2 cellular contexts compared by ENCODE assay signal in the genomic region with DNA sequence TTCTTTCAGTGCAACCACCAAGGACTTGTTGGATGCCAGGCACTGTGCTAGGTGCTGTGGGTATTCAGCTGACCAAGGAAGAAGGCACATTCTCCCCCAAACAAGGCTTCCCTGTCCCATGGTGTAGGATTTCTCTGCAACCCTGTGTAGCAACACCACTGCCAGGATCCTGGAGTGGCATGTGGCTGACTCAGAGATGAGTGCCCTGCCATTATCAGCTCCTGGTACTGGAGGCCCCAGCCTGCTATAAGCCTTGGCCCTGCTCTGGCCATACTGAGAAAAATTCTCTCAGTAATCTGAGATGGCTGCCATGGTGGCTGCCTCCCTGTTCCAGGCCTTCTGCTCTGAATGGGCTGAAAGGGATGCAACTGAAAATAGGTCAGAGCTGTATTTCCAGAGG.
TF ChIP-seq lines count a peak whose summit lies in the region.

No MANE protein-coding gene starts in this region.

TF ChIP-seq in IMR-90, 13 proteins besides CTCF, POLR2A, EP300 and RAD21:
- TF ChIP-seq, protein P1, sequence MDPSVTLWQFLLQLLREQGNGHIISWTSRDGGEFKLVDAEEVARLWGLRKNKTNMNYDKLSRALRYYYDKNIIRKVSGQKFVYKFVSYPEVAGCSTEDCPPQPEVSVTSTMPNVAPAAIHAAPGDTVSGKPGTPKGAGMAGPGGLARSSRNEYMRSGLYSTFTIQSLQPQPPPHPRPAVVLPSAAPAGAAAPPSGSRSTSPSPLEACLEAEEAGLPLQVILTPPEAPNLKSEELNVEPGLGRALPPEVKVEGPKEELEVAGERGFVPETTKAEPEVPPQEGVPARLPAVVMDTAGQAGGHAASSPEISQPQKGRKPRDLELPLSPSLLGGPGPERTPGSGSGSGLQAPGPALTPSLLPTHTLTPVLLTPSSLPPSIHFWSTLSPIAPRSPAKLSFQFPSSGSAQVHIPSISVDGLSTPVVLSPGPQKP (IDR thresholded peaks at IDR 0.05; ENCODE audit: borderline replicate concordance, low read depth, low read length), result no peak
- peak; percentile 74 for TF ChIP-seq CEBPB (IDR thresholded peaks at IDR 0.05; ENCODE audit: low read depth, low read length)
- TF ChIP-seq, protein P2, sequence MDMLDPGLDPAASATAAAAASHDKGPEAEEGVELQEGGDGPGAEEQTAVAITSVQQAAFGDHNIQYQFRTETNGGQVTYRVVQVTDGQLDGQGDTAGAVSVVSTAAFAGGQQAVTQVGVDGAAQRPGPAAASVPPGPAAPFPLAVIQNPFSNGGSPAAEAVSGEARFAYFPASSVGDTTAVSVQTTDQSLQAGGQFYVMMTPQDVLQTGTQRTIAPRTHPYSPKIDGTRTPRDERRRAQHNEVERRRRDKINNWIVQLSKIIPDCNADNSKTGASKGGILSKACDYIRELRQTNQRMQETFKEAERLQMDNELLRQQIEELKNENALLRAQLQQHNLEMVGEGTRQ (IDR thresholded peaks at IDR 0.05; ENCODE audit: low read depth, low read length), result no peak
- no peak for TF ChIP-seq MXI1 (IDR thresholded peaks at IDR 0.05; ENCODE audit: borderline replicate concordance, low read depth, low read length)

TF ChIP-seq in WTC11, 78 proteins besides CTCF, POLR2A, EP300 and RAD21:
- TF ChIP-seq, protein P3, sequence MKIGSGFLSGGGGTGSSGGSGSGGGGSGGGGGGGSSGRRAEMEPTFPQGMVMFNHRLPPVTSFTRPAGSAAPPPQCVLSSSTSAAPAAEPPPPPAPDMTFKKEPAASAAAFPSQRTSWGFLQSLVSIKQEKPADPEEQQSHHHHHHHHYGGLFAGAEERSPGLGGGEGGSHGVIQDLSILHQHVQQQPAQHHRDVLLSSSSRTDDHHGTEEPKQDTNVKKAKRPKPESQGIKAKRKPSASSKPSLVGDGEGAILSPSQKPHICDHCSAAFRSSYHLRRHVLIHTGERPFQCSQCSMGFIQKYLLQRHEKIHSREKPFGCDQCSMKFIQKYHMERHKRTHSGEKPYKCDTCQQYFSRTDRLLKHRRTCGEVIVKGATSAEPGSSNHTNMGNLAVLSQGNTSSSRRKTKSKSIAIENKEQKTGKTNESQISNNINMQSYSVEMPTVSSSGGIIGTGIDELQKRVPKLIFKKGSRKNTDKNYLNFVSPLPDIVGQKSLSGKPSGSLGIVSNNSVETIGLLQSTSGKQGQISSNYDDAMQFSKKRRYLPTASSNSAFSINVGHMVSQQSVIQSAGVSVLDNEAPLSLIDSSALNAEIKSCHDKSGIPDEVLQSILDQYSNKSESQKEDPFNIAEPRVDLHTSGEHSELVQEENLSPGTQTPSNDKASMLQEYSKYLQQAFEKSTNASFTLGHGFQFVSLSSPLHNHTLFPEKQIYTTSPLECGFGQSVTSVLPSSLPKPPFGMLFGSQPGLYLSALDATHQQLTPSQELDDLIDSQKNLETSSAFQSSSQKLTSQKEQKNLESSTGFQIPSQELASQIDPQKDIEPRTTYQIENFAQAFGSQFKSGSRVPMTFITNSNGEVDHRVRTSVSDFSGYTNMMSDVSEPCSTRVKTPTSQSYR (CRISPR knock-in tag; IDR thresholded peaks at IDR 0.05), result no peak
- TF ChIP-seq, protein P4, sequence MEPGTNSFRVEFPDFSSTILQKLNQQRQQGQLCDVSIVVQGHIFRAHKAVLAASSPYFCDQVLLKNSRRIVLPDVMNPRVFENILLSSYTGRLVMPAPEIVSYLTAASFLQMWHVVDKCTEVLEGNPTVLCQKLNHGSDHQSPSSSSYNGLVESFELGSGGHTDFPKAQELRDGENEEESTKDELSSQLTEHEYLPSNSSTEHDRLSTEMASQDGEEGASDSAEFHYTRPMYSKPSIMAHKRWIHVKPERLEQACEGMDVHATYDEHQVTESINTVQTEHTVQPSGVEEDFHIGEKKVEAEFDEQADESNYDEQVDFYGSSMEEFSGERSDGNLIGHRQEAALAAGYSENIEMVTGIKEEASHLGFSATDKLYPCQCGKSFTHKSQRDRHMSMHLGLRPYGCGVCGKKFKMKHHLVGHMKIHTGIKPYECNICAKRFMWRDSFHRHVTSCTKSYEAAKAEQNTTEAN (CRISPR knock-in tag; IDR thresholded peaks at IDR 0.05), result no peak
- TF ChIP-seq TP53 (CRISPR knock-in tag; IDR thresholded peaks at IDR 0.05) (no peak), ZNF121 (CRISPR knock-in tag; IDR thresholded peaks at IDR 0.05) (no peak), ELF4 (CRISPR knock-in tag; IDR thresholded peaks at IDR 0.05; ENCODE audit: low read depth) (no peak), TEAD4 (CRISPR knock-in tag; IDR thresholded peaks at IDR 0.05) (no peak), NR1H2 (CRISPR knock-in tag; IDR thresholded peaks at IDR 0.05) (no peak), FOXJ3 (CRISPR knock-in tag; IDR thresholded peaks at IDR 0.05; ENCODE audit: borderline replicate concordance) (no peak), ESRRA (CRISPR knock-in tag; IDR thresholded peaks at IDR 0.05; ENCODE audit: borderline replicate concordance) (no peak), NFE2L1 (CRISPR knock-in tag; IDR thresholded peaks at IDR 0.05) (no peak), ZBTB21 (CRISPR knock-in tag; IDR thresholded peaks at IDR 0.05; ENCODE audit: borderline replicate concordance) (no peak), ATF1 (CRISPR knock-in tag; IDR thresholded peaks at IDR 0.05) (no peak), NFYB (CRISPR knock-in tag; conservative IDR thresholded peaks at IDR 0.05; ENCODE audit: low read depth) (no peak), SMAD3 (CRISPR knock-in tag; IDR thresholded peaks at IDR 0.05; ENCODE audit: borderline replicate concordance) (no peak), RORB (CRISPR knock-in tag; IDR thresholded peaks at IDR 0.05) (no peak)
- TF ChIP-seq, protein P5, sequence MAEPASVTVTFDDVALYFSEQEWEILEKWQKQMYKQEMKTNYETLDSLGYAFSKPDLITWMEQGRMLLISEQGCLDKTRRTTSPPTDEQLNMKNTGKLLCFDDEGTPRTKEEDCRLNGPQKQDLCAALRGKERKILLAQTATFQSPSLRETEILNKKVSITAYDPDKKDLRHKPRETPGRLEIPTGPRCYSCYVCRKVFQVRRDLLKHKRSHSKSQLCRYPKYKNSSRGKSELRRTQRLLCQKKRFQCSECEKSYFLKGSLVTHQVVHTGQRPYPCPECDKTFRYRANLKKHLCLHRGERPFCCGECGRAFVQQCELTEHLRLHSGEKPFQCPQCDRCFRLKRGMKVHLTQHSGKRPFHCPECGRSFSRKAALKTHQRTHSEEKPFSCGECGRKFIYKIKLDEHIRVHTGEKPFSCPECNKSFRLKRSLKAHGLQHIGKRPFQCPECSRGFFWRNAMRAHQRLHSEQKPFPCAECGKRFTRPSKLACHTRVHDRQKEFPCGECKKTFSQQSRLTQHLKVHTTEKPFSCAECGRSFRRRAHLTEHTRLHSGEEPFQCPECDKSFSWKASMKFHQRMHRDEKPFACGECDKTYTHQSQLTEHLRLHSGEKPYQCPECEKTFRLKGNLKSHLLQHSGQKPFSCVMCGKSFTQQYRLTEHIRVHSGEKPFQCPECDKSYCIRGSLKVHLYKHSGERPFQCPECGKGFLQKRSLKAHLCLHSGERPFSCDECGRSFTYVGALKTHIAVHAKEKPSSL (CRISPR knock-in tag; conservative IDR thresholded peaks at IDR 0.05), result no peak
- TF ChIP-seq, protein P6, sequence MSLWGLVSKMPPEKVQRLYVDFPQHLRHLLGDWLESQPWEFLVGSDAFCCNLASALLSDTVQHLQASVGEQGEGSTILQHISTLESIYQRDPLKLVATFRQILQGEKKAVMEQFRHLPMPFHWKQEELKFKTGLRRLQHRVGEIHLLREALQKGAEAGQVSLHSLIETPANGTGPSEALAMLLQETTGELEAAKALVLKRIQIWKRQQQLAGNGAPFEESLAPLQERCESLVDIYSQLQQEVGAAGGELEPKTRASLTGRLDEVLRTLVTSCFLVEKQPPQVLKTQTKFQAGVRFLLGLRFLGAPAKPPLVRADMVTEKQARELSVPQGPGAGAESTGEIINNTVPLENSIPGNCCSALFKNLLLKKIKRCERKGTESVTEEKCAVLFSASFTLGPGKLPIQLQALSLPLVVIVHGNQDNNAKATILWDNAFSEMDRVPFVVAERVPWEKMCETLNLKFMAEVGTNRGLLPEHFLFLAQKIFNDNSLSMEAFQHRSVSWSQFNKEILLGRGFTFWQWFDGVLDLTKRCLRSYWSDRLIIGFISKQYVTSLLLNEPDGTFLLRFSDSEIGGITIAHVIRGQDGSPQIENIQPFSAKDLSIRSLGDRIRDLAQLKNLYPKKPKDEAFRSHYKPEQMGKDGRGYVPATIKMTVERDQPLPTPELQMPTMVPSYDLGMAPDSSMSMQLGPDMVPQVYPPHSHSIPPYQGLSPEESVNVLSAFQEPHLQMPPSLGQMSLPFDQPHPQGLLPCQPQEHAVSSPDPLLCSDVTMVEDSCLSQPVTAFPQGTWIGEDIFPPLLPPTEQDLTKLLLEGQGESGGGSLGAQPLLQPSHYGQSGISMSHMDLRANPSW (CRISPR knock-in tag; conservative IDR thresholded peaks at IDR 0.05; ENCODE audit: low read depth), result no peak
- TF ChIP-seq, protein P7, sequence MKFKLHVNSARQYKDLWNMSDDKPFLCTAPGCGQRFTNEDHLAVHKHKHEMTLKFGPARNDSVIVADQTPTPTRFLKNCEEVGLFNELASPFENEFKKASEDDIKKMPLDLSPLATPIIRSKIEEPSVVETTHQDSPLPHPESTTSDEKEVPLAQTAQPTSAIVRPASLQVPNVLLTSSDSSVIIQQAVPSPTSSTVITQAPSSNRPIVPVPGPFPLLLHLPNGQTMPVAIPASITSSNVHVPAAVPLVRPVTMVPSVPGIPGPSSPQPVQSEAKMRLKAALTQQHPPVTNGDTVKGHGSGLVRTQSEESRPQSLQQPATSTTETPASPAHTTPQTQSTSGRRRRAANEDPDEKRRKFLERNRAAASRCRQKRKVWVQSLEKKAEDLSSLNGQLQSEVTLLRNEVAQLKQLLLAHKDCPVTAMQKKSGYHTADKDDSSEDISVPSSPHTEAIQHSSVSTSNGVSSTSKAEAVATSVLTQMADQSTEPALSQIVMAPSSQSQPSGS (CRISPR knock-in tag; IDR thresholded peaks at IDR 0.05; ENCODE audit: borderline replicate concordance, low read depth), result no peak
- TF ChIP-seq, protein P8, sequence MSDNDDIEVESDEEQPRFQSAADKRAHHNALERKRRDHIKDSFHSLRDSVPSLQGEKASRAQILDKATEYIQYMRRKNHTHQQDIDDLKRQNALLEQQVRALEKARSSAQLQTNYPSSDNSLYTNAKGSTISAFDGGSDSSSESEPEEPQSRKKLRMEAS (CRISPR knock-in tag; IDR thresholded peaks at IDR 0.05), result no peak
